In the genomic region with DNA sequence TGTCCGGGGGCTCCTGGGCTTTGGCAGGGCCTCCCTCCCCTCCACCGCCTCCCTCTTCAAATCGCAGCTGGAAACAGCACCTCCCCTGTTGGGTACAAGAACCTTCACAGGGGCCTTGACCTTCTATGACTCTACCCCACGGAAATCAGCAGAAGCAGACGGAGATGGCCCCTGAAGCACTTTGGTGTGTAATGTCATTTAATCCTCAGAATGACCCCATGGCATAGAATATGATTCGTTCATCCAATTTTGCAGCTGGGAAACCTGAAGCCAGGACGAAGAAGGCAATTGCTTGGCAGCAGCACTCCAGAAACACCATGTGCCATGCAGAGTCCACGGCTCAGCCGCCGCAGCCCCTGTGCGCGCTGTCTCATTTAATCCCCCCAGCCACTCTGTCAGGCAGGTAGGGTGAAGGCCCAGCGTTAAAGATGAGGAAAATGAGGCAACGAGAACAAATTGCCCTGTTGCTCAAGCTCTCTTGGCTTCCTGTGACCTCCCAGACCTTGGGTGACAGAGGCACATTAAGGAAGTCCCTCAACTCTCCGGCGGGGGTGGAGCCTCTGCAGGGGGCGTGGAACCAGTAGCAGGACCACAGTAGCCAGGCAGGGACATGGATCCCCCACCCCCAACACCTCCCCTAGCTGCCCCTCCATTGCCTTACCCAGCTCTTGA, we compare ENCODE assay signal across 14 cellular contexts. TPM values are rescaled to one million over a fixed set of nuclear protein-coding genes. Genes with fewer than 3 reads are reported as not detected.
DNase-seq lines count a peak whose midpoint lies in the region; ATAC-seq and TF ChIP-seq lines count a peak whose summit lies in the region.
"Had no signal": no experiment of that assay in that cellular context is flagged by ENCODE, and none has a peak within 500 bp of the region (broad histone marks: within the 10 kb centered on the region; RNA-seq: fewer than 3 reads in every experiment).

No MANE protein-coding gene starts in this region.

- TF ChIP-seq CTCF in GM23338 (conservative IDR thresholded peaks at IDR 0.05; ENCODE audit: low read depth in 2 of 2): no peak
- TF ChIP-seq CTCF in HFFc6 (IDR thresholded peaks at IDR 0.05): no peak

- H3K36me3 Mint-ChIP-seq in GM23338 (ENCODE audit: low read depth) (no peaks in the 10 kb centered on the region), HFFc6 (ENCODE audit: low read depth) (no peaks in the 10 kb centered on the region)
- H3K36me3 Mint-ChIP-seq: activated naive CD4-positive, alpha-beta T cell treated with anti-CD3 and anti-CD28 coated beads, Interleukin-2, amount 50 U/mL, for 72 hours; CD8-positive, alpha-beta T cell had no signal

- peak overlapping the region; percentile 71; the same call in 1 of the 2 replicates for H3K4me2 ChIP-seq in GM23338

- H3K9me3 ChIP-seq in NT2/D1 (ENCODE audit: insufficient read depth, low read length): no peaks in the 10 kb centered on the region
- H3K9me3 ChIP-seq: esophagus muscularis mucosa had no signal

- H3K79me2 ChIP-seq in GM23338 (replicated peaks; ENCODE audit: insufficient read depth): no peaks in the 10 kb centered on the region

- H3K4me3 ChIP-seq in GM23338: no peak overlapping the region
- no peak overlapping the region for H3K4me3 ChIP-seq in NT2/D1 (ENCODE audit: insufficient read length, low read depth)
- H3K4me3 ChIP-seq: esophagus muscularis mucosa had no signal

- H3K36me3 ChIP-seq in GM23338 (ENCODE audit: insufficient read depth) (no peaks in the 10 kb centered on the region), NT2/D1 (ENCODE audit: insufficient read depth, insufficient read length, low read length) (no peaks in the 10 kb centered on the region)
- H3K36me3 ChIP-seq: esophagus muscularis mucosa had no signal

- H3K9me3 Mint-ChIP-seq in GM23338: no peaks in the 10 kb centered on the region
- H3K9me3 Mint-ChIP-seq in HFFc6: no peaks in the 10 kb centered on the region
- H3K9me3 Mint-ChIP-seq: activated naive CD4-positive, alpha-beta T cell treated with anti-CD3 and anti-CD28 coated beads, Interleukin-2, amount 50 U/mL, for 72 hours; CD8-positive, alpha-beta T cell; stimulated activated naive CD8-positive, alpha-beta T cell treated with anti-CD3 and anti-CD28 coated beads, Interleukin-15, amount 100 ng/mL, for 72 hours had no signal

- H3K4me3 Mint-ChIP-seq in GM23338 (no peak overlapping the region), HFFc6 (no peak overlapping the region)
- H3K4me3 Mint-ChIP-seq: CD8-positive, alpha-beta T cell; stimulated activated naive CD8-positive, alpha-beta T cell treated with anti-CD3 and anti-CD28 coated beads, Interleukin-15, amount 100 ng/mL, for 72 hours had no signal

- no peaks in the 10 kb centered on the region for H4K20me1 ChIP-seq in GM23338 (replicated peaks; ENCODE audit: insufficient read depth)

- H3K9me2 ChIP-seq in GM23338 (ENCODE audit: insufficient read depth): no peaks in the 10 kb centered on the region

- peaks cover 9% of the 10 kb centered on the region for H3K27me3 Mint-ChIP-seq in GM23338 (ENCODE audit: insufficient read depth, low read depth, poor library complexity)
- peaks cover 15% of the 10 kb centered on the region for H3K27me3 Mint-ChIP-seq in HFFc6 (ENCODE audit: insufficient read depth)

- DNase-seq in GM23338 (ENCODE audit: low spot score) (no peak), NT2/D1 (ENCODE audit: low read depth, low spot score) (no peak), left ventricle myocardium superior (peak; percentile 69), posterior vena cava (ENCODE audit: low spot score) (peak; percentile 89), HFFc6 (no peak), NCI-H2227 treated with DMSO at 0.1 percent for 48 hours (lab: John Stamatoyannopoulos, UW) (no peak)
- no peak for DNase-seq in stimulated activated CD4-positive, alpha-beta T cell treated with anti-CD3 and anti-CD28 coated beads, Interleukin-12 subunit alpha, Interleukin-12 subunit beta, amount 100 ng/mL, for 4 hours
- DNase-seq: NCI-H446 treated with DMSO at 0.1 percent for 48 hours had no signal

- no peak overlapping the region; the same call in 1 of the 2 replicates for H3K27ac Mint-ChIP-seq in GM23338
- no peak overlapping the region for H3K27ac Mint-ChIP-seq in HFFc6
- H3K27ac Mint-ChIP-seq: CD8-positive, alpha-beta T cell; stimulated activated naive CD8-positive, alpha-beta T cell treated with anti-CD3 and anti-CD28 coated beads, Interleukin-15, amount 100 ng/mL, for 72 hours had no signal

- H3K4me1 Mint-ChIP-seq in GM23338 (peaks cover 18% of the 10 kb centered on the region; the same call in 2 of the 3 replicates), HFFc6 (ENCODE audit: low read depth) (peaks cover 9% of the 10 kb centered on the region)

- H3F3A ChIP-seq in GM23338 (replicated peaks; ENCODE audit: low read depth): 0 out of 2 replicates have a peak, but pooled peaks cover 3% of the 10 kb centered on the region

- peak overlapping the region; percentile 37 for H3K9ac ChIP-seq in NT2/D1 (ENCODE audit: insufficient read length, low read depth)

- H3K4me1 ChIP-seq in GM23338 (ENCODE audit: insufficient read depth) (peaks cover 10% of the 10 kb centered on the region; the same call in 1 of the 2 replicates), NT2/D1 (ENCODE audit: insufficient read depth, insufficient read length) (peaks cover 37% of the 10 kb centered on the region)

- H3K27me3 ChIP-seq in GM23338 (ENCODE audit: insufficient read depth) (no peaks in the 10 kb centered on the region), NT2/D1 (ENCODE audit: insufficient read depth, insufficient read length) (no peaks in the 10 kb centered on the region)

- no peak overlapping the region for H3K27ac ChIP-seq in GM23338 (ENCODE audit: low read depth)
- H3K27ac ChIP-seq: esophagus muscularis mucosa, VCaP had no signal

- ATAC-seq in GM23338 (peak; percentile 2; the same call in 2 of the 3 replicates), left ventricle myocardium superior (peak; percentile 23), GM21723 (IDR thresholded peaks at IDR 0.05; ENCODE audit: unreplicated experiment) (no peak)
- ATAC-seq: CD8-positive, alpha-beta T cell had no signal

- intact Hi-C loops in left ventricle myocardium superior (cut with micrococcal nuclease) (loop anchor here (5.0 kb wide), 1 partner anchor 129 kb away; no protein-coding TSS in a partner anchor), posterior vena cava (cut with DNase I) (loop anchor here (5.0 to 10.0 kb wide), 2 partner anchors 129 to 301 kb away; no protein-coding TSS in a partner anchor)

- peak overlapping the region; percentile 47; the same call in 1 of the 2 replicates for H2AFZ ChIP-seq in GM23338

TF ChIP-seq in GM23338, 12 proteins besides CTCF, POLR2A, EP300 and RAD21 (continues in another document):
- TF ChIP-seq, protein P1, sequence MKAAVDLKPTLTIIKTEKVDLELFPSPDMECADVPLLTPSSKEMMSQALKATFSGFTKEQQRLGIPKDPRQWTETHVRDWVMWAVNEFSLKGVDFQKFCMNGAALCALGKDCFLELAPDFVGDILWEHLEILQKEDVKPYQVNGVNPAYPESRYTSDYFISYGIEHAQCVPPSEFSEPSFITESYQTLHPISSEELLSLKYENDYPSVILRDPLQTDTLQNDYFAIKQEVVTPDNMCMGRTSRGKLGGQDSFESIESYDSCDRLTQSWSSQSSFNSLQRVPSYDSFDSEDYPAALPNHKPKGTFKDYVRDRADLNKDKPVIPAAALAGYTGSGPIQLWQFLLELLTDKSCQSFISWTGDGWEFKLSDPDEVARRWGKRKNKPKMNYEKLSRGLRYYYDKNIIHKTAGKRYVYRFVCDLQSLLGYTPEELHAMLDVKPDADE (IDR thresholded peaks at IDR 0.05): no peak
- TF ChIP-seq ZNF331 (CRISPR knock-in tag; IDR thresholded peaks at IDR 0.05; ENCODE audit: low read depth) (no peak), POLR2AphosphoS5 (IDR thresholded peaks at IDR 0.05; ENCODE audit: low read depth) (no peak), STAT1 (IDR thresholded peaks at IDR 0.05; ENCODE audit: unreplicated experiment) (no peak), EZH2phosphoT487 (IDR thresholded peaks at IDR 0.05; ENCODE audit: unreplicated experiment) (no peak), ZNF114 (CRISPR knock-in tag; IDR thresholded peaks at IDR 0.05) (no peak), CREB1 (CRISPR knock-in tag; IDR thresholded peaks at IDR 0.05; ENCODE audit: low read depth) (no peak), EZH2 (IDR thresholded peaks at IDR 0.05; ENCODE audit: low read depth, unreplicated experiment) (no peak)

RNA-seq across cellular contexts. Expression of a gene that starts 25.8 kb away (rescaled TPM):
- not detected in 2 replicates for total RNA-seq in GM23338 (2014; rRNA removed; shearing (Covaris generic))
- 0.21 and 1.0 TPM in 2 replicates for polyA plus RNA-seq in GM23338 (2016; fragmentation: Nextera tagmentation; extraction: Ambion mirVana)
- 23.9 TPM for total RNA-seq in left ventricle myocardium superior
- 100 to 1,000 TPM in 1 of 2 donors, 10 to 100 TPM in 1; 80.1 to 120 TPM for total RNA-seq in posterior vena cava
- under 1 TPM; 0.38 to 0.81 (median 0.63) TPM for total RNA-seq in HFFc6 (2021; fragmentation: NEBNext Ultra II Directional; extraction: Animal tissue kit (Norgen Biotek cat#: 25700))

RNA-seq across cellular contexts. Expression of a gene that starts 60.0 kb away (rescaled TPM):
- 0.31 TPM in 1 of 2 replicates, not detected in the other for total RNA-seq in GM23338 (2014; rRNA removed; shearing (Covaris generic))
- 0.08 and 0.21 TPM in 2 replicates for polyA plus RNA-seq in GM23338 (2016; fragmentation: Nextera tagmentation; extraction: Ambion mirVana)
- total RNA-seq in left ventricle myocardium superior (not detected), posterior vena cava (not detected)
- total RNA-seq in HFFc6 (2021; fragmentation: NEBNext Ultra II Directional; extraction: Animal tissue kit (Norgen Biotek cat#: 25700)): under 1 TPM in 1 of 6 experiments, not detected in 5; 0.06 TPM
- total RNA-seq: esophagus muscularis mucosa had no signal

Comparison
In these comparisons a context has a peak if more than half of its experiments do, and no peak if none do; other contexts are left out.
1. DNase-seq: peak in left ventricle myocardium superior (single experiment) and posterior vena cava (single experiment); none in GM23338 (single experiment), NT2/D1 (single experiment), HFFc6 (single experiment), NCI-H2227 treated with DMSO at 0.1 percent for 48 hours (single experiment) and stimulated activated CD4-positive, alpha-beta T cell treated with anti-CD3 and anti-CD28 coated beads, Interleukin-12 subunit alpha, Interleukin-12 subunit beta, amount 100 ng/mL, for 4 hours (single experiment).
2. RNA of a gene that starts 25.8 kb away (total RNA-seq): 80.1 to 120 TPM in posterior vena cava and 23.9 TPM in left ventricle myocardium superior (single experiment); 0.38 to 0.81 TPM in HFFc6 and not detected in GM23338; every median in the first group is over 10 times any median in the second.